Comparison of ENCODE assay signal across 16 cellular contexts in the genomic region with DNA sequence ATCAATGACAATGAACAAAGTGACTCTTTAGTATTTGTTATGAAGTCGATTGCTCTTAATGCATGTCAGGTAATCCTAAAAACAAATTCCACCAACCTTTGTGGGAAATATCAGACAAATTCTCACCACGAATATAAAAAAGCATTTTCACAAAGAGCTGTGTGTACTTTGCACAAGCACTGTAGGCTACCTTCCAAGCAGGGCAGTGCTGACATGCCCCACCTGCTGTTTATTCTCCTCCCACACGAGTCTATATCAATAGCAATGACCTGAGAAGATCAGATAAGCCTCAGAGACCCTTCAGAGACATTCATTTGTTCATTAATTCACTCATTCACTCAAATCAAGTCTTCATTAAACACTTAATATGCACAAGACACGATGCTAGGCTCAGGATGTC.
"Had no signal": no experiment of that assay in that cellular context is flagged by ENCODE, and none has a peak within 500 bp of the region (broad histone marks: within the 10 kb centered on the region; RNA-seq: fewer than 3 reads in every experiment).

No MANE protein-coding gene starts in this region.

- H3K4me3 Mint-ChIP-seq: immature natural killer cell; naive thymus-derived CD4-positive, alpha-beta T cell; stimulated activated naive B cell treated with anti-CD40 and anti-IgM and Interleukin-4, amounts not matched to agents 10 μg/mL and 1 μg/mL and 100 μg/mL, for 72 hours; stimulated activated naive CD8-positive, alpha-beta T cell treated with anti-CD3 and anti-CD28 coated beads, Interleukin-15, amount 100 ng/mL, for 72 hours had no signal

- H3K36me3 Mint-ChIP-seq: immature natural killer cell; naive thymus-derived CD4-positive, alpha-beta T cell; stimulated activated naive B cell treated with anti-CD40 and anti-IgM and Interleukin-4, amounts not matched to agents 10 μg/mL and 1 μg/mL and 100 μg/mL, for 72 hours had no signal

- H3K4me1 Mint-ChIP-seq: immature natural killer cell; naive thymus-derived CD4-positive, alpha-beta T cell; stimulated activated naive B cell treated with anti-CD40 and anti-IgM and Interleukin-4, amounts not matched to agents 10 μg/mL and 1 μg/mL and 100 μg/mL, for 72 hours; stimulated activated naive CD8-positive, alpha-beta T cell treated with anti-CD3 and anti-CD28 coated beads, Interleukin-15, amount 100 ng/mL, for 72 hours had no signal

- H3K27me3 Mint-ChIP-seq: stimulated activated naive CD8-positive, alpha-beta T cell treated with anti-CD3 and anti-CD28 coated beads, Interleukin-15, amount 100 ng/mL, for 72 hours had no signal

- ATAC-seq: foreskin keratinocyte; left ventricle myocardium superior; naive thymus-derived CD4-positive, alpha-beta T cell; psoas muscle; sciatic nerve; stimulated activated naive B cell treated with anti-CD40 and anti-IgM and Interleukin-4, amounts not matched to agents 10 μg/mL and 1 μg/mL and 100 μg/mL, for 72 hours; stimulated activated naive CD8-positive, alpha-beta T cell treated with anti-CD3 and anti-CD28 coated beads, Interleukin-15, amount 100 ng/mL, for 72 hours had no signal

- DNase-seq: colonic mucosa; dermis blood vessel endothelial cell; foreskin keratinocyte; immature natural killer cell; left ventricle myocardium superior; naive thymus-derived CD4-positive, alpha-beta T cell; psoas muscle; retina; stimulated activated CD4-positive, alpha-beta T cell treated with anti-CD3 and anti-CD28 coated beads, Interleukin-2, amount 100 ng/mL, for 24 hours; stimulated activated CD4-positive, alpha-beta T cell treated with anti-CD3 and anti-CD28 coated beads, Interleukin-4, amount 100 ng/mL, for 4 hours; stimulated activated naive B cell treated with anti-CD40 and anti-IgM and Interleukin-4, amounts not matched to agents 10 μg/mL and 1 μg/mL and 100 μg/mL, for 72 hours; stimulated activated naive CD8-positive, alpha-beta T cell treated with anti-CD3 and anti-CD28 coated beads, Interleukin-15, amount 100 ng/mL, for 72 hours; testis; transverse colon had no signal

- H3K27ac ChIP-seq: colonic mucosa, foreskin keratinocyte, neutrophil, psoas muscle, testis, transverse colon had no signal

- H3K36me3 ChIP-seq: colonic mucosa, neutrophil, transverse colon had no signal

- H3K27ac Mint-ChIP-seq: immature natural killer cell; naive thymus-derived CD4-positive, alpha-beta T cell; stimulated activated naive B cell treated with anti-CD40 and anti-IgM and Interleukin-4, amounts not matched to agents 10 μg/mL and 1 μg/mL and 100 μg/mL, for 72 hours; stimulated activated naive CD8-positive, alpha-beta T cell treated with anti-CD3 and anti-CD28 coated beads, Interleukin-15, amount 100 ng/mL, for 72 hours had no signal

- H3K9me3 ChIP-seq: colonic mucosa, neutrophil, psoas muscle, testis, transverse colon had no signal

- H3K27me3 ChIP-seq: colonic mucosa, foreskin keratinocyte, neutrophil, testis, transverse colon had no signal

- H3K4me1 ChIP-seq: colonic mucosa, psoas muscle, testis, transverse colon had no signal

- H3K4me3 ChIP-seq: colonic mucosa, psoas muscle, testis, transverse colon had no signal

- H3K9me3 Mint-ChIP-seq: naive thymus-derived CD4-positive, alpha-beta T cell; stimulated activated naive B cell treated with anti-CD40 and anti-IgM and Interleukin-4, amounts not matched to agents 10 μg/mL and 1 μg/mL and 100 μg/mL, for 72 hours; stimulated activated naive CD8-positive, alpha-beta T cell treated with anti-CD3 and anti-CD28 coated beads, Interleukin-15, amount 100 ng/mL, for 72 hours had no signal
